24 cellular contexts compared by ENCODE assay signal in the genomic region with DNA sequence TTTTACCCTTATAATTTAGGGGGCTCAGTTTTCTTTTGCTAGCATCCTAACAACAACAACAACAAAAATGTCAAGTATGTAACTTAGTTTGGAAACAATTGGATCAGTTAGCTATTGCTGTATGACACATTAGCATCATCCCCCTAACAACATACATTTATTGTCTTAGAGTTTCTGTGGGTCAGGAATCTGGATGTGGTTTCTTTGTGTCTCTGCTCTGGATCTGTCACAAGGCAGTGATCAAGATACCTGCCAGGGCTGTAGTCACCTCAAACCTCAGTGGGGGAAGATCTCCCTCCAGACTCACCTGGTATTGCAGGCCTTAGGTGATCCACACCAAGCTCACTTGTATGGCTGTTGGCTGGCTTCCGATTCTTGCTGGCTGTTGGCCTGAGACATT. TPM values are rescaled to one million over a fixed set of nuclear protein-coding genes. Genes with fewer than 3 reads are reported as not detected.
DNase-seq lines count a peak whose midpoint lies in the region; ATAC-seq, FAIRE-seq and TF ChIP-seq lines count a peak whose summit lies in the region.
"Had no signal": no experiment of that assay in that cellular context is flagged by ENCODE, and none has a peak within 500 bp of the region (broad histone marks: within the 10 kb centered on the region; RNA-seq: fewer than 3 reads in every experiment).

No MANE protein-coding gene starts in this region.

- H3K23ac ChIP-seq in mesendoderm (ENCODE audit: low read length) = no peak overlapping the region

- in situ Hi-C loops in GM12878 (cut with MboI) = no loop called here

- H2BK5ac ChIP-seq in mesendoderm (ENCODE audit: low read length) = no peak overlapping the region

- no peaks in the 10 kb centered on the region for H3K79me2 ChIP-seq in GM12878 (ENCODE audit: control insufficient read depth, insufficient read depth, low read length)
- H3K79me2 ChIP-seq in mesendoderm (ENCODE audit: control insufficient read depth, insufficient read depth, low read length) = no peaks in the 10 kb centered on the region

- intact Hi-C loops in GM12878 (cut with micrococcal nuclease; ENCODE audit: unreplicated experiment) = no loop called here
- intact Hi-C loops in ascending aorta (cut with DNase I) = no loop called here

- H4K5ac ChIP-seq in mesendoderm (ENCODE audit: low read length) = no peak overlapping the region

- H2BK120ac ChIP-seq in mesendoderm (ENCODE audit: low read depth, low read length) = no peak overlapping the region

- H2BK15ac ChIP-seq in mesendoderm (replicated peaks; ENCODE audit: low read depth) = no peak overlapping the region

- no peak overlapping the region for H2AFZ ChIP-seq in GM12878 (ENCODE audit: control insufficient read depth, low read depth, low read length)

- no peak for DNase-seq in GM12878 (ENCODE audit: low read depth, low spot score)
- DNase-seq in kidney tubule cell (ENCODE audit: low spot score) = peak; percentile 82
- DNase-seq in mesendoderm = peak; percentile 55
- no peak for DNase-seq in ascending aorta (ENCODE audit: low spot score in 2 of 2)
- no peak for DNase-seq in RKO (ENCODE audit: low spot score)
- DNase-seq: 8988T; ACHN; BE2C; C1 segment of cervical spinal cord; CD4-positive, alpha-beta memory T cell; CD4-positive, CD25-positive, alpha-beta regulatory T cell; CD8-positive, alpha-beta memory T cell; COR-L47; DMS 273 treated with DMSO at 0.1 percent for 48 hours; DMS153; DMS53; DMS79; DND-41; EL; GDM1 had no signal

- CTCF ChIA-PET in GM12878 (lab: Yijun Ruan, JAX) = interaction anchor here (1.2 to 1.4 kb wide), 2 partner anchors 11 to 19 kb away, joined by 3 read pairs; partner anchors contain the start of gene CREB5

- BruUV-seq in GM12878 (replicated peaks; lab: Mats Ljungman, UMichigan) = no TSS peak

- POLR2A ChIA-PET in GM12878 (lab: Charles Lee) = interaction anchor here (1.1 kb wide), 1 partner anchor 10 kb away, joined by 4 read pairs; no protein-coding TSS in a partner anchor

- H3K79me1 ChIP-seq in mesendoderm (ENCODE audit: low read length) = no peaks in the 10 kb centered on the region

- H3K36me3 ChIP-seq in GM12878 (ENCODE audit: control insufficient read depth in 2 of 2, insufficient read depth in 2 of 2, low read length in 1 of 2) = no peaks in the 10 kb centered on the region
- H3K36me3 ChIP-seq in mesendoderm (ENCODE audit: control insufficient read depth, insufficient read depth, low read length) = no peaks in the 10 kb centered on the region
- no peaks in the 10 kb centered on the region for H3K36me3 ChIP-seq in ascending aorta
- H3K36me3 ChIP-seq: BE2C, BLaER1 had no signal

- ATAC-seq in GM12878 = no peak
- no peak for ATAC-seq in GM18858 (IDR thresholded peaks at IDR 0.05; ENCODE audit: unreplicated experiment)

- no peaks in the 10 kb centered on the region for H3K27me3 ChIP-seq in GM12878 (replicated peaks in 1 of 2; ENCODE audit: control insufficient read depth in 2 of 2, insufficient read depth in 2 of 2, low read length in 1 of 2)
- no peaks in the 10 kb centered on the region for H3K27me3 ChIP-seq in mesendoderm (ENCODE audit: insufficient read depth, low read length, poor library complexity)
- H3K27me3 ChIP-seq in ascending aorta = no peaks in the 10 kb centered on the region
- H3K27me3 ChIP-seq: BE2C, BLaER1 had no signal

- no peak overlapping the region for H3K18ac ChIP-seq in mesendoderm (ENCODE audit: low read length)

- TF ChIP-seq POLR2A in GM12878 (IDR thresholded peaks at IDR 0.05; ENCODE audit: low read depth, low read length) = no peak

- TF ChIP-seq CTCF in GM12878 (IDR thresholded peaks at IDR 0.05 in 2 of 3, conservative IDR thresholded peaks at IDR 0.05 in 1 of 3; ENCODE audit: control insufficient read depth in 2 of 3, extremely low read depth in 1 of 3, insufficient read depth in 1 of 3, low read depth in 3 of 3, low read length in 3 of 3) = no peak
- no peak for TF ChIP-seq CTCF in ascending aorta (IDR thresholded peaks at IDR 0.05)

- H3K9me3 ChIP-seq in GM12878 (replicated peaks; ENCODE audit: control insufficient read depth, insufficient read depth, low read length) (no peaks in the 10 kb centered on the region), ascending aorta (no peaks in the 10 kb centered on the region)
- H3K9me3 ChIP-seq: BE2C, BLaER1 had no signal

- H3K4me1 ChIP-seq in GM12878 (ENCODE audit: control insufficient read depth, insufficient read depth, low read length) (no peaks in the 10 kb centered on the region), mesendoderm (ENCODE audit: control insufficient read depth, low read depth, low read length) (peaks cover 10% of the 10 kb centered on the region), ascending aorta (no peaks in the 10 kb centered on the region)

- SMC1A ChIA-PET in GM12878 (lab: Charles Lee; ENCODE audit: uncharacterized antibody, unreplicated experiment) = interaction anchor here (0.9 to 1.4 kb wide), 4 partner anchors 10 to 19 kb away, joined by 3 to 5 read pairs (median 3); partner anchors contain the start of gene CREB5

- no peak overlapping the region for H3K4me2 ChIP-seq in GM12878 (ENCODE audit: control insufficient read depth, insufficient read depth)
- H3K4me2 ChIP-seq in mesendoderm (ENCODE audit: low read length) = no peak overlapping the region
- H3K4me2 ChIP-seq: BLaER1 had no signal

- H3K4me3 ChIP-seq in GM12878 (no peak overlapping the region), mesendoderm (ENCODE audit: low read length) (no peak overlapping the region), ascending aorta (no peak overlapping the region)
- H3K4me3 ChIP-seq: BLaER1 had no signal

- WGBS in GM12878 (ENCODE audit: insufficient coverage, insufficient replicate concordance, low lambda C conversion rate, missing lambda C conversion rate) = 40% methylated on average over 1 of the region's 1 CpG
- no CpG with 5 or more reads among the region's 1 CpG for WGBS in mesendoderm (ENCODE audit: extremely low coverage, insufficient coverage, low lambda C conversion rate)

- no peaks in the 10 kb centered on the region for H4K20me1 ChIP-seq in GM12878 (ENCODE audit: control insufficient read depth, insufficient read depth)
- H4K20me1 ChIP-seq: BLaER1 had no signal

- FAIRE-seq in GM12878 (lab: Jason Lieb, UNC) = no peak
- FAIRE-seq: A204.1, GM12891 had no signal

- H3K4ac ChIP-seq in mesendoderm (ENCODE audit: low read depth, low read length) = peak overlapping the region; percentile 59

- TF ChIP-seq EP300 in GM12878 (IDR thresholded peaks at IDR 0.05; ENCODE audit: borderline replicate concordance in 1 of 2, control insufficient read depth in 1 of 2, low read depth in 2 of 2, low read length in 2 of 2) = no peak

- H3K9ac ChIP-seq in GM12878 (ENCODE audit: control insufficient read depth, insufficient read depth, low read length) = no peak overlapping the region
- no peak overlapping the region for H3K9ac ChIP-seq in mesendoderm (ENCODE audit: low read length)
- H3K9ac ChIP-seq: BLaER1 had no signal

- H4K8ac ChIP-seq in mesendoderm (ENCODE audit: low read depth, low read length) = no peak overlapping the region

- H3K56ac ChIP-seq in mesendoderm (ENCODE audit: low read length) = no peak overlapping the region

- no peak for TF ChIP-seq RAD21 in GM12878 (IDR thresholded peaks at IDR 0.05; ENCODE audit: insufficient read depth, low read depth, low read length)

- H3K27ac ChIP-seq in GM12878 (ENCODE audit: control insufficient read depth, insufficient read depth) (no peak overlapping the region), mesendoderm (ENCODE audit: low read depth, low read length) (no peak overlapping the region), ascending aorta (no peak overlapping the region)
- H3K27ac ChIP-seq: BLaER1 had no signal

- no peak overlapping the region for H2AK5ac ChIP-seq in mesendoderm (ENCODE audit: low read length)

- RAD21 ChIA-PET in GM12878 (lab: Charles Lee; ENCODE audit: unreplicated experiment) = interaction anchor here (1.3 kb wide), 2 partner anchors 11 to 47 kb away, joined by 3 to 4 read pairs; no protein-coding TSS in a partner anchor

TF ChIP-seq in GM12878, 131 proteins besides CTCF, POLR2A, EP300 and RAD21 (continues in another document):
- peak; percentile 22; the same call in 1 of the 2 replicates for TF ChIP-seq RUNX3 (IDR thresholded peaks at IDR 0.05; ENCODE audit: low read length)

RNA-seq across cellular contexts. Expression of gene CREB5, which starts 18.3 kb away (rescaled TPM):
- total RNA-seq in GM12878 (2013; cell fraction: nucleolus; rRNA removed) = 709 and 724 TPM in 2 replicates
- total RNA-seq in GM12878 (2014; rRNA removed) = 74.1 and 75.6 TPM in 2 replicates
- 50.0 and 61.2 TPM in 2 replicates for total RNA-seq in GM12878 (2014; rRNA removed; fragmentation: Illumina TruSeq; extraction: Trizol)
- total RNA-seq in GM12878 (2021) = 65.7 and 66.8 TPM in 2 replicates
- polyA plus RNA-seq in GM12878 (2011; ENCODE audit: low read depth) = 6.7 TPM
- 42.0 and 60.2 TPM in 2 replicates for polyA plus RNA-seq in GM12878 (2011; rRNA removed)
- polyA plus RNA-seq in GM12878 (2011; cell fraction: cytosol; rRNA removed) = 54.0 and 54.3 TPM in 2 replicates
- polyA plus RNA-seq in GM12878 (2011; cell fraction: nucleus; rRNA removed) = 268 and 302 TPM in 2 replicates
- polyA plus RNA-seq in GM12878 (2012) = 8.8 and 12.5 TPM in 2 replicates
- 50.9 and 64.8 TPM in 2 replicates for polyA plus RNA-seq in GM12878 (2014; fragmentation: Illumina TruSeq; extraction: Trizol)
- polyA plus RNA-seq in GM12878 (2014; fragmentation: Nextera tagmentation; extraction: Ambion mirVana) = 10 to 100 TPM; 12.9 to 29.2 TPM
- 46.9 and 55.0 TPM in 2 replicates for polyA plus RNA-seq in GM12878 (2014; rRNA removed)
- polyA plus RNA-seq in GM12878 (2016; fragmentation: Nextera tagmentation; extraction: Ambion mirVana) = 10 to 100 TPM; 50.6 to 57.0 TPM
- polyA minus RNA-seq in GM12878 (2011; rRNA and poly(A)+ RNA removed) = 136 and 141 TPM in 2 replicates
- polyA minus RNA-seq in GM12878 (2011; cell fraction: cytosol; rRNA and poly(A)+ RNA removed) = 24.7 TPM in 2 replicates
- 193 and 361 TPM in 2 replicates for polyA minus RNA-seq in GM12878 (2011; cell fraction: nucleus; rRNA and poly(A)+ RNA removed)
- polyA plus RNA-seq in mesendoderm (2013, experiment 1 of 2) = 8.3 TPM
- 8.6 TPM for polyA plus RNA-seq in mesendoderm (2013, experiment 2 of 2)
- 143 TPM for total RNA-seq in ascending aorta
- total RNA-seq: CD4-positive, alpha-beta memory T cell; CD8-positive, alpha-beta memory T cell had no signal
- polyA plus RNA-seq: CD4-positive, alpha-beta memory T cell; CD4-positive, CD25-positive, alpha-beta regulatory T cell; CD8-positive, alpha-beta memory T cell had no signal

Comparison
In these comparisons a context has a peak if more than half of its experiments do, and no peak if none do; other contexts are left out.
1. DNase-seq: peak in kidney tubule cell (single experiment) and mesendoderm (single experiment); none in GM12878 (single experiment), ascending aorta (0 of 2) and RKO (single experiment).